24 cellular contexts compared by ENCODE assay signal in genomic region chr1:225917536-225917935, GRCh38. TPM values are rescaled to one million over a fixed set of nuclear protein-coding genes. Genes with fewer than 3 reads are reported as not detected.
DNase-seq lines count a peak whose midpoint lies in the region; ATAC-seq and TF ChIP-seq lines count a peak whose summit lies in the region.
"Had no signal": no experiment of that assay in that cellular context is flagged by ENCODE, and none has a peak within 500 bp of the region (broad histone marks: within the 10 kb centered on the region; RNA-seq: fewer than 3 reads in every experiment).

No MANE protein-coding gene starts in this region.

- peaks cover 14% of the 10 kb centered on the region; the same call in 1 of the 2 replicates for H3F3A ChIP-seq in GM23248 (ENCODE audit: insufficient read depth)

- WGBS in GM23248 (ENCODE audit: low coverage in 1 of 2, low lambda C conversion rate in 2 of 2, missing lambda C conversion rate in 2 of 2), 2 experiments, result 79 to 80% methylated on average over 5 of the region's 5 CpGs

- H3K9ac ChIP-seq in GM23248, result no peak overlapping the region

- ATAC-seq in lower lobe of right lung, result no peak
- ATAC-seq: stimulated activated naive CD8-positive, alpha-beta T cell treated with anti-CD3 and anti-CD28 coated beads, Interleukin-15, amount 100 ng/mL, for 72 hours had no signal

- H3K4me2 ChIP-seq in GM23248 (ENCODE audit: unreplicated experiment), result no peak overlapping the region

- H3K4me1 ChIP-seq in GM23248 (ENCODE audit: insufficient read depth) (peaks cover 13% of the 10 kb centered on the region), lower lobe of right lung (peaks cover 21% of the 10 kb centered on the region)

- no peak overlapping the region for H2AFZ ChIP-seq in GM23248

- no peaks in the 10 kb centered on the region for H4K20me1 ChIP-seq in GM23248 (ENCODE audit: insufficient read depth)

- H3K36me3 ChIP-seq in GM23248 (ENCODE audit: low read depth) (peaks cover 16% of the 10 kb centered on the region; the same call in 1 of the 2 replicates), lower lobe of right lung (peaks cover 54% of the 10 kb centered on the region)
- H3K36me3 ChIP-seq: ovary had no signal

- H3K9me3 ChIP-seq in GM23248 (ENCODE audit: low read depth), result no peaks in the 10 kb centered on the region
- H3K9me3 ChIP-seq in lower lobe of right lung, result no peaks in the 10 kb centered on the region
- H3K9me3 ChIP-seq: ovary had no signal

- H3K4me3 ChIP-seq in GM23248 (no peak overlapping the region), fibroblast of mammary gland (ENCODE audit: control insufficient read depth, low read depth, low read length) (no peak overlapping the region), lower lobe of right lung (no peak overlapping the region)
- H3K4me3 ChIP-seq: coronary artery, ovary had no signal

- no peak for TF ChIP-seq CTCF in fibroblast of mammary gland (conservative IDR thresholded peaks at IDR 0.05; ENCODE audit: control insufficient read depth, insufficient read depth, low read depth, low read length)
- TF ChIP-seq CTCF in lower lobe of right lung (IDR thresholded peaks at IDR 0.05), result no peak

- H3K9me2 ChIP-seq in GM23248 (ENCODE audit: insufficient read depth), result no peaks in the 10 kb centered on the region

- DNase-seq in Caki2 (ENCODE audit: low read depth) (peak; percentile 27), GM23248 (peak; percentile 40), amniotic epithelial cell (ENCODE audit: low read depth) (peak; percentile 17), fibroblast of mammary gland (ENCODE audit: low read depth) (peak; percentile 23), OCI-M1 (lab: John Stamatoyannopoulos, UW) (no peak), lower lobe of right lung (no peak)
- DNase-seq in stimulated activated naive CD4-positive, alpha-beta T cell (lab: John Stamatoyannopoulos, UW), result no peak
- DNase-seq: activated CD4-positive, CD25-positive, alpha-beta regulatory T cell; AML-193; anterior cingulate cortex; foreskin melanocyte; HCEC 1CT; hippocampal formation; MM.1S; NCI-H1436 treated with DMSO at 0.1 percent for 48 hours; NCI-H748 treated with DMSO at 0.1 percent for 48 hours; ovary; stimulated activated naive CD8-positive, alpha-beta T cell treated with anti-CD3 and anti-CD28 coated beads, Interleukin-15, amount 100 ng/mL, for 72 hours; trophoblast cell had no signal

- no peak overlapping the region for H3K27ac ChIP-seq in GM23248
- no peak overlapping the region for H3K27ac ChIP-seq in lower lobe of right lung
- H3K27ac ChIP-seq: coronary artery, HL-60, ovary had no signal

- in situ Hi-C loops in Caki2 (cut with HindIII; ENCODE audit: low pct_unique_long_range_greater_than_20kb, low sequenced_read_pairs) (no loop called here), GM23248 (cut with MboI) (no loop called here)

- no peaks in the 10 kb centered on the region for H3K27me3 ChIP-seq in GM23248 (replicated peaks; ENCODE audit: insufficient read depth)
- H3K27me3 ChIP-seq in lower lobe of right lung (ENCODE audit: low read depth), result no peaks in the 10 kb centered on the region
- H3K27me3 ChIP-seq: ovary had no signal

- intact Hi-C loops in lower lobe of right lung (cut with DNase I), result no loop called here

- 0 out of 2 replicates have a peak, but pooled peaks cover 17% of the 10 kb centered on the region for H3K79me2 ChIP-seq in GM23248 (ENCODE audit: insufficient read depth)

RNA-seq across cellular contexts. Expression of gene PYCR2, which starts 6.5 kb away (rescaled TPM):
- 72.6 and 112 TPM in 2 replicates for total RNA-seq in Caki2 (2014; rRNA removed; shearing (Covaris generic); ENCODE audit: low replicate concordance)
- total RNA-seq in GM23248 (2014; rRNA removed; shearing (Covaris generic)), result 59.1 and 69.6 TPM in 2 replicates
- polyA plus RNA-seq in GM23248 (2016; fragmentation: Nextera tagmentation; extraction: Ambion mirVana), result 55.5 and 61.1 TPM in 2 replicates
- 73.2 TPM for total RNA-seq in lower lobe of right lung

RNA-seq across cellular contexts. Expression of gene LEFTY2, which starts 23.5 kb away (rescaled TPM):
- total RNA-seq in Caki2 (2014; rRNA removed; shearing (Covaris generic); ENCODE audit: low replicate concordance), result not detected in 2 replicates
- not detected in 2 replicates for total RNA-seq in GM23248 (2014; rRNA removed; shearing (Covaris generic))
- not detected in 2 replicates for polyA plus RNA-seq in GM23248 (2016; fragmentation: Nextera tagmentation; extraction: Ambion mirVana)
- 1.2 TPM for total RNA-seq in lower lobe of right lung
- total RNA-seq: lung microvascular endothelial cell; T-helper 2 cell treated with Interferon-gamma antibody and Interleukin-4, amounts not matched to agents 100 ng/mL and 5 ng/mL, for 36 hours had no signal

RNA-seq across cellular contexts. Expression of gene LEFTY1, which starts 28.6 kb away (rescaled TPM):
- total RNA-seq in Caki2 (2014; rRNA removed; shearing (Covaris generic); ENCODE audit: low replicate concordance), result not detected in 2 replicates
- not detected in 2 replicates for total RNA-seq in GM23248 (2014; rRNA removed; shearing (Covaris generic))
- not detected in 2 replicates for polyA plus RNA-seq in GM23248 (2016; fragmentation: Nextera tagmentation; extraction: Ambion mirVana)
- not detected for total RNA-seq in lower lobe of right lung
- total RNA-seq: lung microvascular endothelial cell; T-helper 2 cell treated with Interferon-gamma antibody and Interleukin-4, amounts not matched to agents 100 ng/mL and 5 ng/mL, for 36 hours had no signal
- polyA plus RNA-seq: IgD-negative memory B cell had no signal

RNA-seq across cellular contexts. Expression of gene TMEM63A, which starts 35.4 kb away (rescaled TPM):
- total RNA-seq in Caki2 (2014; rRNA removed; shearing (Covaris generic); ENCODE audit: low replicate concordance), result 6.4 and 12.8 TPM in 2 replicates
- total RNA-seq in GM23248 (2014; rRNA removed; shearing (Covaris generic)), result 9.7 and 11.9 TPM in 2 replicates
- 8.5 and 13.5 TPM in 2 replicates for polyA plus RNA-seq in GM23248 (2016; fragmentation: Nextera tagmentation; extraction: Ambion mirVana)
- 141 TPM for total RNA-seq in lower lobe of right lung

Comparison
In these comparisons a context has a peak if more than half of its experiments do, and no peak if none do; other contexts are left out.
1. DNase-seq: peak in Caki2 (single experiment), GM23248 (single experiment), amniotic epithelial cell (single experiment) and fibroblast of mammary gland (single experiment); none in stimulated activated naive CD4-positive, alpha-beta T cell (0 of 6), OCI-M1 (single experiment) and lower lobe of right lung (single experiment).